Comparison of ENCODE assay signal across 1 cellular context in genomic region chr3:115990669-115991068, GRCh38.
TF ChIP-seq lines count a peak whose summit lies in the region.

No MANE protein-coding gene starts in this region.

TF ChIP-seq in H1, 55 proteins besides CTCF, POLR2A, EP300 and RAD21 (continued from another document):
- TF ChIP-seq USF2 (IDR thresholded peaks at IDR 0.05; ENCODE audit: low read length) (no peak), KDM1A (IDR thresholded peaks at IDR 0.05; ENCODE audit: borderline replicate concordance, low read length) (no peak), ATF2 (IDR thresholded peaks at IDR 0.05; ENCODE audit: low read length) (no peak), CBX8 (IDR thresholded peaks at IDR 0.05; ENCODE audit: borderline replicate concordance, low read depth, low read length) (no peak), RBBP5 (IDR thresholded peaks at IDR 0.05; ENCODE audit: borderline replicate concordance, low read depth, low read length) (no peak), SIX5 (IDR thresholded peaks at IDR 0.05; ENCODE audit: low read depth, low read length) (no peak), SIN3A (conservative IDR thresholded peaks at IDR 0.05 in 1 of 2, IDR thresholded peaks at IDR 0.05 in 1 of 2; ENCODE audit: low read depth in 1 of 2, low read length in 2 of 2) (no peak), CTBP2 (IDR thresholded peaks at IDR 0.05; ENCODE audit: borderline replicate concordance, insufficient read depth, insufficient read length, low read length) (no peak), GABPA (IDR thresholded peaks at IDR 0.05; ENCODE audit: borderline replicate concordance, insufficient read depth, low read length) (no peak), PHF8 (conservative IDR thresholded peaks at IDR 0.05; ENCODE audit: low read depth, low read length) (no peak), NRF1 (IDR thresholded peaks at IDR 0.05; ENCODE audit: low read depth, low read length) (no peak), EZH2 (IDR thresholded peaks at IDR 0.05; ENCODE audit: low read depth, low read length, severe bottlenecking) (no peak), GTF2F1 (IDR thresholded peaks at IDR 0.05; ENCODE audit: borderline replicate concordance, low read depth, low read length) (no peak), CHD7 (IDR thresholded peaks at IDR 0.05; ENCODE audit: insufficient replicate concordance, low read length) (no peak)
